ENCODE assay signal across 9 cellular contexts in the genomic region with DNA sequence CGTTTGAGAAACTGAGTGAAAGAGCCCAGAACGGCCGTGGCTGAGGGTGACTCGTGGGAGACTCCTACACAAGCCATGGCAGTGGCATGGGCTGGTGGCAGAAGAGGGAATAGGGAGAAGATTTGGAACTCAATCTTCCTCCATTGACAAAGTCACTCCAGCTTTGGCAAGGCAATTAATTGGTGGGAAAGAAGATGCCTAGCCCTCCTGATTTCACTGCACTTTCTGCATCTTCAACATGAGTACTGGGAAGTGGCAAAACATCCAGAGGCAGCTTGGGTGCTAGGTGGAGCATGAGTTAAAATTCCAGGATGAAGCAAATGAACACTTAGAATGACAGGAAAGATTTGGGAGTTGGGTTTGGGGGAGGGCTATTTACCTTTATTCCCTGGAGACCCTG. TPM values are rescaled to one million over a fixed set of nuclear protein-coding genes. Genes with fewer than 3 reads are reported as not detected.
DNase-seq lines count a peak whose midpoint lies in the region; ATAC-seq and TF ChIP-seq lines count a peak whose summit lies in the region.
"Had no signal": no experiment of that assay in that cellular context is flagged by ENCODE, and none has a peak within 500 bp of the region (broad histone marks: within the 10 kb centered on the region; RNA-seq: fewer than 3 reads in every experiment).

No MANE protein-coding gene starts in this region.

- WGBS in hepatocyte (ENCODE audit: low lambda C conversion rate, missing lambda C conversion rate), result 71% methylated on average over 4 of the region's 4 CpGs

- H3K27ac ChIP-seq in hepatocyte, result peak overlapping the region; percentile 94

- H3K9me3 ChIP-seq in hepatocyte (ENCODE audit: low read depth), result no peaks in the 10 kb centered on the region

- H3K9me2 ChIP-seq in hepatocyte (replicated peaks; ENCODE audit: insufficient read depth), result no peaks in the 10 kb centered on the region

- H4K20me1 ChIP-seq in hepatocyte (ENCODE audit: insufficient read depth, poor library complexity, severe bottlenecking), result peaks cover 3% of the 10 kb centered on the region

- H3K9me3 Mint-ChIP-seq in IgD-negative memory B cell, result no peaks in the 10 kb centered on the region
- H3K9me3 Mint-ChIP-seq in stimulated activated effector memory CD8-positive, alpha-beta T cell treated with anti-CD3 and anti-CD28 coated beads, Interleukin-12 subunit alpha, Interleukin-12 subunit beta, amount 100 ng/mL, for 72 hours, result no peaks in the 10 kb centered on the region

- peak; percentile 15 for DNase-seq in UCSD-AML1 (lab: John Stamatoyannopoulos, UW; ENCODE audit: unreplicated experiment)
- DNase-seq in hepatocyte (ENCODE audit: low spot score), result no peak
- no peak for DNase-seq in stimulated activated effector memory CD8-positive, alpha-beta T cell treated with anti-CD3 and anti-CD28 coated beads, Interleukin-12 subunit alpha, Interleukin-12 subunit beta, amount 100 ng/mL, for 72 hours (ENCODE audit: low spot score in 2 of 2)
- DNase-seq in SK-N-DZ (ENCODE audit: low spot score), result no peak
- no peak for DNase-seq in 8988T
- no peak for DNase-seq in NCI-H510A treated with DMSO at 0.1 percent for 48 hours (lab: John Stamatoyannopoulos, UW)
- DNase-seq: amniotic stem cell had no signal

- H3K27me3 Mint-ChIP-seq in IgD-negative memory B cell, result no peaks in the 10 kb centered on the region

- peaks cover 39 to 58% (median 57%) of the 10 kb centered on the region in 3 donors for H3K4me1 Mint-ChIP-seq in IgD-negative memory B cell
- peaks cover 34% of the 10 kb centered on the region for H3K4me1 Mint-ChIP-seq in stimulated activated effector memory CD8-positive, alpha-beta T cell treated with anti-CD3 and anti-CD28 coated beads, Interleukin-12 subunit alpha, Interleukin-12 subunit beta, amount 100 ng/mL, for 72 hours

- H3K4me3 ChIP-seq in hepatocyte, result no peak overlapping the region

- ATAC-seq in stimulated activated effector memory CD8-positive, alpha-beta T cell treated with anti-CD3 and anti-CD28 coated beads, Interleukin-12 subunit alpha, Interleukin-12 subunit beta, amount 100 ng/mL, for 72 hours, result no peak
- ATAC-seq: esophagus mucosa had no signal

- peaks cover 12% of the 10 kb centered on the region for H3K4me1 ChIP-seq in hepatocyte (ENCODE audit: insufficient read depth)

- H3K79me2 ChIP-seq in hepatocyte, result peaks cover 34% of the 10 kb centered on the region

- H3K4me3 Mint-ChIP-seq in IgD-negative memory B cell, result peak overlapping the region; percentile 72 to 97 (median 93)
- H3K4me3 Mint-ChIP-seq in stimulated activated effector memory CD8-positive, alpha-beta T cell treated with anti-CD3 and anti-CD28 coated beads, Interleukin-12 subunit alpha, Interleukin-12 subunit beta, amount 100 ng/mL, for 72 hours, result peak overlapping the region; percentile 82

- no peaks in the 10 kb centered on the region for H3K36me3 ChIP-seq in hepatocyte (replicated peaks; ENCODE audit: insufficient read depth, low read depth)

- H2AFZ ChIP-seq in hepatocyte, result peak overlapping the region; percentile 17

- H3K36me3 Mint-ChIP-seq in IgD-negative memory B cell, result no peaks in the 10 kb centered on the region
- H3K36me3 Mint-ChIP-seq in stimulated activated effector memory CD8-positive, alpha-beta T cell treated with anti-CD3 and anti-CD28 coated beads, Interleukin-12 subunit alpha, Interleukin-12 subunit beta, amount 100 ng/mL, for 72 hours, result peaks cover 41% of the 10 kb centered on the region

- peak overlapping the region; percentile 84 for H3K4me2 ChIP-seq in hepatocyte

- H3K27ac Mint-ChIP-seq in IgD-negative memory B cell, result peak overlapping the region; percentile 97 to 99 (median 98)
- H3K27ac Mint-ChIP-seq in stimulated activated effector memory CD8-positive, alpha-beta T cell treated with anti-CD3 and anti-CD28 coated beads, Interleukin-12 subunit alpha, Interleukin-12 subunit beta, amount 100 ng/mL, for 72 hours, result peak overlapping the region; percentile 89

- H3K27me3 ChIP-seq in hepatocyte, result no peaks in the 10 kb centered on the region

- TF ChIP-seq CTCF in hepatocyte (IDR thresholded peaks at IDR 0.05; ENCODE audit: poor library complexity), result no peak

RNA-seq across cellular contexts. Expression of a gene that starts 1.4 kb away (rescaled TPM):
- 76.8 TPM for polyA plus RNA-seq in IgD-negative memory B cell
- total RNA-seq in hepatocyte, result 50.5 and 52.8 TPM in 2 replicates
- 30.2 and 42.2 TPM in 2 replicates for polyA plus RNA-seq in hepatocyte
- 0.49 and 0.83 TPM in 2 replicates for polyA plus RNA-seq in SK-N-DZ (2014; cell fraction: cytosol; rRNA removed)
- 0.53 and 1.6 TPM in 2 replicates for polyA plus RNA-seq in SK-N-DZ (2014; cell fraction: nucleus; rRNA removed)
